In the genomic region with DNA sequence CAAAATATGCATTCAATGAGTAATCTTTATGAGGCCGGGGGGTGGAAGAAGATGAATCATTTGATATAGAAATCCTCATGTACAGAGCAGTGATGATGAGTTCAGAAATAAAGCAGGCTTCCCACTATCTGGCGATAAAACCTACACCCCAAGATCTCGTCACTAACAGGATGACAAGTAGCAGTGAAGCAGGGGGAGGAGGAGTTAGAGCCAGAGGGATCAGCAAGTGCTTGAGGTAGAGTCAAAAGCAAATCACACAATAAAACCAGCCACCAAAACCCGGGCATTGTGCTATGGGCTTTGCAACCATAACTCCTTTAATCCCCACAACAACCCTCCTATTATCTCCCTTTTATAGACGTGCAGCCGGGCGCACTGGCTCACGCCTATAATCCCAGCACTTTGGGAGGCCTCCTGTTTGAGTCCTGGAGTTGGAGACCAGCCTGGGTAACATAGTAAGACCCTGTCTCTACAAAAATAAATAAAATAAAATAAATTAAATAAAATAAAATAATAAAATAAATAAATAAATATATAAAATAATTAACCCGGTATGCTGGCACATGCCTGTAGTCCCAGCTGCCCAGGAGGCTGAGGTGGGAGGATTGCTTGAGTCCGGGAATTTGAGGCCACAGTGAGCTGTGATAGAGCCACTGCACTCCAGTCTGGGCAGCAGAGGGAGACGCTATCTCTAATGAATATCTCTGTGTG, we compare ENCODE assay signal across 20 cellular contexts. TPM values are rescaled to one million over a fixed set of nuclear protein-coding genes. Genes with fewer than 3 reads are reported as not detected.
DNase-seq lines count a peak whose midpoint lies in the region; ATAC-seq and TF ChIP-seq lines count a peak whose summit lies in the region.
"Had no signal": no experiment of that assay in that cellular context is flagged by ENCODE, and none has a peak within 500 bp of the region (broad histone marks: within the 10 kb centered on the region; RNA-seq: fewer than 3 reads in every experiment).

No MANE protein-coding gene starts in this region.

- intact Hi-C loops in mammary epithelial cell (cut with micrococcal nuclease): no loop called here
- intact Hi-C loops in breast epithelium (cut with DNase I; ENCODE audit: low total_unique reads): no loop called here
- intact Hi-C loops in dendritic cell treated with granulocyte-macrophage colony-stimulating factor and Interleukin-4, amounts not matched to agents 40 ng/mL and 50 ng/mL, for 4 days (cut with micrococcal nuclease): no loop called here

- H3K27me3 ChIP-seq in mammary epithelial cell (ENCODE audit: insufficient read depth, low read length): no peaks in the 10 kb centered on the region
- H3K27me3 ChIP-seq in breast epithelium: no peaks in the 10 kb centered on the region

- dilution Hi-C loops in mammary epithelial cell (cut with HindIII; ENCODE audit: low sequenced_read_pairs): no loop called here

- H3K27ac Mint-ChIP-seq in dendritic cell treated with granulocyte-macrophage colony-stimulating factor and Interleukin-4, amounts not matched to agents 40 ng/mL and 50 ng/mL, for 4 days: peak overlapping the region; percentile 50
- H3K27ac Mint-ChIP-seq in stimulated activated naive CD8-positive, alpha-beta T cell treated with anti-CD3 and anti-CD28 coated beads, Interleukin-15, Interleukin-2, amounts not matched to agents 100 ng/mL and 50 ng/mL, for 24 hours: peak overlapping the region; percentile 81
- H3K27ac Mint-ChIP-seq: activated B cell treated with CpG ODN at 0.5 μM for 24 hours; activated T-helper 2 cell treated with anti-CD3 and anti-CD28 coated beads, Interferon-gamma antibody, Interleukin-2, Interleukin-4, amounts not matched to agents 10 μg/mL and 5 μg/mL and 100 μg/mL, durations not matched to agents 14 hours and 24 hours and 36 hours had no signal

- CTCF ChIA-PET in mammary epithelial cell (lab: Charles Lee; ENCODE audit: low non-redundant PET): no interaction called here

- no peak for TF ChIP-seq POLR2A in breast epithelium (IDR thresholded peaks at IDR 0.05)

- H2AFZ ChIP-seq in mammary epithelial cell (ENCODE audit: low read depth, low read length): no peak overlapping the region

- no peak overlapping the region for H3K4me3 Mint-ChIP-seq in dendritic cell treated with granulocyte-macrophage colony-stimulating factor and Interleukin-4, amounts not matched to agents 40 ng/mL and 50 ng/mL, for 4 days
- H3K4me3 Mint-ChIP-seq in stimulated activated naive CD8-positive, alpha-beta T cell treated with anti-CD3 and anti-CD28 coated beads, Interleukin-15, Interleukin-2, amounts not matched to agents 100 ng/mL and 50 ng/mL, for 24 hours: peak overlapping the region; percentile 19
- H3K4me3 Mint-ChIP-seq: activated B cell treated with CpG ODN at 0.5 μM for 24 hours; central memory CD8-positive, alpha-beta T cell had no signal

- no TSS peak for BruUV-seq in mammary epithelial cell (replicated peaks; lab: Mats Ljungman, UMichigan)

- in situ Hi-C loops in mammary epithelial cell (cut with MboI; ENCODE audit: low sequenced_read_pairs in 2 of 2): loop anchor here in 1 of 2 donors (25.0 kb wide), 1 partner anchor 709 kb away; no protein-coding TSS in a partner anchor

- no peak overlapping the region for H3K9ac ChIP-seq in mammary epithelial cell (ENCODE audit: insufficient read depth, low read length)

- H3K4me3 ChIP-seq in mammary epithelial cell (replicated peaks in 1 of 3; ENCODE audit: insufficient read depth in 1 of 3, low read depth in 2 of 3, low read length in 3 of 3): no peak overlapping the region
- no peak overlapping the region for H3K4me3 ChIP-seq in breast epithelium
- H3K4me3 ChIP-seq: mucosa of descending colon had no signal

- 81% methylated on average over 10 of the region's 11 CpGs for WGBS in mammary epithelial cell (ENCODE audit: low coverage, missing lambda C conversion rate)

- TF ChIP-seq CTCF in mammary epithelial cell (conservative IDR thresholded peaks at IDR 0.05 in 1 of 2, IDR thresholded peaks at IDR 0.05 in 1 of 2; ENCODE audit: extremely low read depth in 1 of 2, insufficient read depth in 1 of 2, low read depth in 1 of 2, low read length in 2 of 2) (no peak), breast epithelium (IDR thresholded peaks at IDR 0.05) (no peak)

- no peak for ATAC-seq in GM19035 (IDR thresholded peaks at IDR 0.05; ENCODE audit: unreplicated experiment)
- ATAC-seq: esophagus mucosa, mucosa of descending colon had no signal

- H3K27me3 Mint-ChIP-seq in dendritic cell treated with granulocyte-macrophage colony-stimulating factor and Interleukin-4, amounts not matched to agents 40 ng/mL and 50 ng/mL, for 4 days: peaks cover 10% of the 10 kb centered on the region
- H3K27me3 Mint-ChIP-seq in stimulated activated naive CD8-positive, alpha-beta T cell treated with anti-CD3 and anti-CD28 coated beads, Interleukin-15, Interleukin-2, amounts not matched to agents 100 ng/mL and 50 ng/mL, for 24 hours: no peaks in the 10 kb centered on the region
- H3K27me3 Mint-ChIP-seq: activated B cell treated with CpG ODN at 0.5 μM for 24 hours; central memory CD8-positive, alpha-beta T cell had no signal

- H3K9me3 Mint-ChIP-seq in dendritic cell treated with granulocyte-macrophage colony-stimulating factor and Interleukin-4, amounts not matched to agents 40 ng/mL and 50 ng/mL, for 4 days: no peaks in the 10 kb centered on the region
- no peaks in the 10 kb centered on the region for H3K9me3 Mint-ChIP-seq in stimulated activated naive CD8-positive, alpha-beta T cell treated with anti-CD3 and anti-CD28 coated beads, Interleukin-15, Interleukin-2, amounts not matched to agents 100 ng/mL and 50 ng/mL, for 24 hours
- H3K9me3 Mint-ChIP-seq: activated B cell treated with CpG ODN at 0.5 μM for 24 hours; activated T-helper 2 cell treated with anti-CD3 and anti-CD28 coated beads, Interferon-gamma antibody, Interleukin-2, Interleukin-4, amounts not matched to agents 10 μg/mL and 5 μg/mL and 100 μg/mL, durations not matched to agents 14 hours and 24 hours and 36 hours; central memory CD8-positive, alpha-beta T cell had no signal

- H3K4me1 ChIP-seq in mammary epithelial cell (ENCODE audit: insufficient read depth, low read length) (peaks cover 4% of the 10 kb centered on the region), breast epithelium (peaks cover 0 to 4% of the 10 kb centered on the region in 2 donors)

- no peaks in the 10 kb centered on the region for H3K36me3 Mint-ChIP-seq in dendritic cell treated with granulocyte-macrophage colony-stimulating factor and Interleukin-4, amounts not matched to agents 40 ng/mL and 50 ng/mL, for 4 days (ENCODE audit: low read depth)
- H3K36me3 Mint-ChIP-seq in stimulated activated naive CD8-positive, alpha-beta T cell treated with anti-CD3 and anti-CD28 coated beads, Interleukin-15, Interleukin-2, amounts not matched to agents 100 ng/mL and 50 ng/mL, for 24 hours (ENCODE audit: low read depth): no peaks in the 10 kb centered on the region

- H3K9me3 ChIP-seq in mammary epithelial cell (replicated peaks; ENCODE audit: insufficient read depth, low read length) (no peaks in the 10 kb centered on the region), breast epithelium (no peaks in the 10 kb centered on the region)
- H3K9me3 ChIP-seq: mucosa of descending colon had no signal

- H3K4me1 Mint-ChIP-seq in dendritic cell treated with granulocyte-macrophage colony-stimulating factor and Interleukin-4, amounts not matched to agents 40 ng/mL and 50 ng/mL, for 4 days (ENCODE audit: low read depth): peaks cover 29% of the 10 kb centered on the region
- peaks cover 52% of the 10 kb centered on the region for H3K4me1 Mint-ChIP-seq in stimulated activated naive CD8-positive, alpha-beta T cell treated with anti-CD3 and anti-CD28 coated beads, Interleukin-15, Interleukin-2, amounts not matched to agents 100 ng/mL and 50 ng/mL, for 24 hours (ENCODE audit: low read depth)

- no peaks in the 10 kb centered on the region for H4K20me1 ChIP-seq in mammary epithelial cell (ENCODE audit: insufficient read depth, low read length)

- H3K4me2 ChIP-seq in mammary epithelial cell (ENCODE audit: insufficient read depth, low read depth, low read length): no peak overlapping the region

- H3K36me3 ChIP-seq in mammary epithelial cell (ENCODE audit: insufficient read depth, low read length) (no peaks in the 10 kb centered on the region), breast epithelium (no peaks in the 10 kb centered on the region)

- no peaks in the 10 kb centered on the region for H3K79me2 ChIP-seq in mammary epithelial cell (ENCODE audit: insufficient read depth, low read length)

- H3K27ac ChIP-seq in mammary epithelial cell (ENCODE audit: insufficient read depth, low read depth, low read length): no peak overlapping the region
- H3K27ac ChIP-seq in breast epithelium: no peak overlapping the region

- DNase-seq in mammary epithelial cell (peak; percentile 7), breast epithelium (ENCODE audit: low spot score in 2 of 2) (no peak), NCI-H82 (lab: John Stamatoyannopoulos, UW) (peak; percentile 92), NCI-H510A treated with DMSO at 0.1 percent for 48 hours (lab: John Stamatoyannopoulos, UW) (no peak), NCI-H2227 (lab: John Stamatoyannopoulos, UW; ENCODE audit: unreplicated experiment) (no peak)
- DNase-seq: activated B cell treated with CpG ODN at 0.5 μM for 24 hours; amygdala; DND-41; effector CD8-positive, alpha-beta T cell; Karpas-422; mucosa of descending colon; NCI-H1048; NCI-H2081 treated with DMSO at 0.1 percent for 48 hours; stimulated activated CD4-positive, alpha-beta T cell treated with anti-CD3 and anti-CD28 coated beads, Interleukin-12 subunit alpha, Interleukin-12 subunit beta, amount 100 ng/mL, for 4 hours had no signal

RNA-seq across cellular contexts. Expression of a gene that starts 53.0 kb away (rescaled TPM):
- total RNA-seq in mammary epithelial cell (10 to 100 TPM; 10.2 to 19.1 TPM), breast epithelium (1 to 10 TPM; 3.2 to 9.5 (median 6.7) TPM)
- 29.0 TPM for polyA plus RNA-seq in mammary epithelial cell
- polyA minus RNA-seq in mammary epithelial cell: 9.8 TPM

Comparison
In these comparisons a context has a peak if more than half of its experiments do, and no peak if none do; other contexts are left out.
1. DNase-seq: peak in mammary epithelial cell (single experiment) and NCI-H82 (single experiment); none in breast epithelium (0 of 2), NCI-H510A treated with DMSO at 0.1 percent for 48 hours (single experiment) and NCI-H2227 (single experiment).